ENCODE assay signal across 39 cellular contexts in genomic region chr16:17001471-17001870, GRCh38.
"Had no signal": no experiment of that assay in that cellular context is flagged by ENCODE, and none has a peak within 500 bp of the region (broad histone marks: within the 10 kb centered on the region; RNA-seq: fewer than 3 reads in every experiment).

No MANE protein-coding gene starts in this region.

- DNase-seq: activated effector memory CD4-positive, alpha-beta T cell treated with anti-CD3 and anti-CD28 coated beads, Interleukin-2, amount 50 U/mL, for 16 hours; activated effector memory CD4-positive, alpha-beta T cell treated with Interleukin-2 at 50 U/mL for 16 hours; activated gamma-delta T cell; activated gamma-delta T cell treated with Interleukin-2 at 50 U/mL for 16 hours; activated naive CD4-positive, alpha-beta T cell; activated naive CD4-positive, alpha-beta T cell treated with anti-CD3 and anti-CD28 coated beads for 36 hours; activated naive CD4-positive, alpha-beta T cell treated with anti-CD3 and anti-CD28 coated beads, Interleukin-2, amount 10 ng/mL, durations not matched to agents 7 days and 5 days; activated naive CD4-positive, alpha-beta T cell treated with anti-CD3 and anti-CD28 coated beads, Interleukin-2, amount 50 U/mL, for 16 hours; activated naive CD4-positive, alpha-beta T cell treated with Interleukin-2 at 50 U/mL for 16 hours; activated naive CD8-positive, alpha-beta T cell treated with anti-CD3 and anti-CD28 coated beads for 36 hours; activated naive CD8-positive, alpha-beta T cell treated with anti-CD3 and anti-CD28 coated beads, Interleukin-2, amount 10 ng/mL, durations not matched to agents 7 days and 5 days; activated naive CD8-positive, alpha-beta T cell treated with anti-CD3 and anti-CD28 coated beads, Interleukin-2, amount 50 U/mL, for 24 hours; activated T-cell treated with anti-CD3 and anti-CD28 coated beads for 4 hours; activated T-cell treated with anti-CD3 and anti-CD28 coated beads, Interleukin-2, amount 50 U/mL, for 1 hour; activated T-cell treated with anti-CD3 and anti-CD28 coated beads, Interleukin-2, amount 50 U/mL, for 24 hours; activated T-cell treated with anti-CD3 and anti-CD28 coated beads, Interleukin-2, amount 50 U/mL, for 4 hours; activated T-cell treated with anti-CD3 and anti-CD28 coated beads, Interleukin-2, amount 50 U/mL, for 48 hours; activated T-cell treated with anti-CD3 and anti-CD28 coated beads, Interleukin-2, amount 50 U/mL, for 72 hours; adrenal gland; amniotic stem cell; amygdala; anterior cingulate cortex; aorta; body of pancreas; brain microvascular endothelial cell; caudate nucleus; central memory CD4-positive, alpha-beta T cell; cerebellar nuclear complex had no signal

- H3K9me3 Mint-ChIP-seq: activated naive CD4-positive, alpha-beta T cell treated with anti-CD3 and anti-CD28 coated beads, Interleukin-2, amount 10 ng/mL, durations not matched to agents 7 days and 5 days; activated T-cell treated with anti-CD3 and anti-CD28 coated beads, Interleukin-2, amount 50 U/mL, for 4 hours; activated T-cell treated with anti-CD3 and anti-CD28 coated beads, Interleukin-2, amount 50 U/mL, for 72 hours; activated T-helper 17 cell treated with anti-CD3 and anti-CD28 coated beads, Interleukin-2, amount 50 U/mL, for 72 hours; activated T-helper 2 cell treated with anti-CD3 and anti-CD28 coated beads, Interferon-gamma antibody, Interleukin-2, Interleukin-4, amounts not matched to agents 10 μg/mL and 5 μg/mL and 100 μg/mL, durations not matched to agents 14 hours and 24 hours and 36 hours; central memory CD8-positive, alpha-beta T cell had no signal

- H3K27ac ChIP-seq: adrenal gland, ascending aorta, body of pancreas, brain microvascular endothelial cell, breast epithelium, cardiac muscle cell had no signal

- H3K36me3 Mint-ChIP-seq: activated naive CD4-positive, alpha-beta T cell treated with anti-CD3 and anti-CD28 coated beads, Interleukin-2, amount 10 ng/mL, durations not matched to agents 7 days and 5 days; activated naive CD8-positive, alpha-beta T cell; brain had no signal

- H3K27me3 Mint-ChIP-seq: activated naive CD4-positive, alpha-beta T cell treated with anti-CD3 and anti-CD28 coated beads, Interleukin-2, amount 10 ng/mL, durations not matched to agents 7 days and 5 days; activated naive CD8-positive, alpha-beta T cell; activated T-cell treated with anti-CD3 and anti-CD28 coated beads, Interleukin-2, amount 50 U/mL, for 24 hours; activated T-helper 17 cell treated with anti-CD3 and anti-CD28 coated beads, Interleukin-2, amount 50 U/mL, for 72 hours had no signal

- H3K4me3 ChIP-seq: adrenal gland, ascending aorta, body of pancreas, breast epithelium, cardiac muscle cell had no signal

- H3K4me3 Mint-ChIP-seq: activated naive CD4-positive, alpha-beta T cell treated with anti-CD3 and anti-CD28 coated beads for 36 hours; activated naive CD4-positive, alpha-beta T cell treated with anti-CD3 and anti-CD28 coated beads, Interleukin-2, amount 10 ng/mL, durations not matched to agents 7 days and 5 days; activated naive CD4-positive, alpha-beta T cell treated with anti-CD3 and anti-CD28 coated beads, Interleukin-2, amount 50 U/mL, for 24 hours; activated naive CD8-positive, alpha-beta T cell; activated naive CD8-positive, alpha-beta T cell treated with anti-CD3 and anti-CD28 coated beads for 36 hours; activated naive CD8-positive, alpha-beta T cell treated with anti-CD3 and anti-CD28 coated beads, Interleukin-2, amount 10 ng/mL, durations not matched to agents 7 days and 5 days; activated naive CD8-positive, alpha-beta T cell treated with anti-CD3 and anti-CD28 coated beads, Interleukin-2, amount 50 U/mL, for 24 hours; activated T-cell treated with anti-CD3 and anti-CD28 coated beads, Interleukin-2, amount 50 U/mL, for 24 hours; activated T-cell treated with anti-CD3 and anti-CD28 coated beads, Interleukin-2, amount 50 U/mL, for 4 hours; activated T-cell treated with anti-CD3 and anti-CD28 coated beads, Interleukin-2, amount 50 U/mL, for 72 hours; activated T-helper 1 cell treated with anti-CD3 and anti-CD28 coated beads, Interleukin-12 subunit alpha, Interleukin-12 subunit beta, Interleukin-2, Interleukin-4 antibody, amounts not matched to agents 30 ng/mL and 10 ng/mL and 1 ng/mL, durations not matched to agents 14 hours and 24 hours and 36 hours; activated T-helper 17 cell treated with anti-CD3 and anti-CD28 coated beads, Interleukin-2, amount 50 U/mL, for 72 hours; brain; central memory CD8-positive, alpha-beta T cell had no signal

- ATAC-seq: activated naive CD4-positive, alpha-beta T cell treated with anti-CD3 and anti-CD28 coated beads, Interleukin-2, amount 50 U/mL, for 72 hours; activated naive CD8-positive, alpha-beta T cell treated with anti-CD3 and anti-CD28 coated beads, Interleukin-2, amount 50 U/mL, for 24 hours; activated T-cell treated with anti-CD3 and anti-CD28 coated beads, Interleukin-2, amount 50 U/mL, for 4 hours; activated T-cell treated with anti-CD3 and anti-CD28 coated beads, Interleukin-2, amount 50 U/mL, for 72 hours; activated T-helper 17 cell treated with anti-CD3 and anti-CD28 coated beads, Interleukin-2, amount 50 U/mL, for 72 hours; body of pancreas had no signal

- H3K4me1 Mint-ChIP-seq: activated naive CD4-positive, alpha-beta T cell treated with anti-CD3 and anti-CD28 coated beads, Interleukin-2, amount 10 ng/mL, durations not matched to agents 7 days and 5 days; activated naive CD4-positive, alpha-beta T cell treated with anti-CD3 and anti-CD28 coated beads, Interleukin-2, amount 50 U/mL, for 24 hours; activated naive CD8-positive, alpha-beta T cell treated with anti-CD3 and anti-CD28 coated beads, Interleukin-2, amount 10 ng/mL, durations not matched to agents 7 days and 5 days; activated naive CD8-positive, alpha-beta T cell treated with anti-CD3 and anti-CD28 coated beads, Interleukin-2, amount 50 U/mL, for 24 hours; activated T-helper 17 cell treated with anti-CD3 and anti-CD28 coated beads, Interleukin-2, amount 50 U/mL, for 72 hours; central memory CD8-positive, alpha-beta T cell had no signal

- H3K27ac Mint-ChIP-seq: activated naive CD4-positive, alpha-beta T cell treated with anti-CD3 and anti-CD28 coated beads for 36 hours; activated naive CD4-positive, alpha-beta T cell treated with anti-CD3 and anti-CD28 coated beads, Interleukin-2, amount 10 ng/mL, durations not matched to agents 7 days and 5 days; activated naive CD4-positive, alpha-beta T cell treated with anti-CD3 and anti-CD28 coated beads, Interleukin-2, amount 50 U/mL, for 24 hours; activated naive CD4-positive, alpha-beta T cell treated with anti-CD3 and anti-CD28 coated beads, Interleukin-2, amount 50 U/mL, for 72 hours; activated naive CD8-positive, alpha-beta T cell; activated naive CD8-positive, alpha-beta T cell treated with anti-CD3 and anti-CD28 coated beads for 36 hours; activated naive CD8-positive, alpha-beta T cell treated with anti-CD3 and anti-CD28 coated beads, Interleukin-2, amount 10 ng/mL, durations not matched to agents 7 days and 5 days; activated naive CD8-positive, alpha-beta T cell treated with anti-CD3 and anti-CD28 coated beads, Interleukin-2, amount 50 U/mL, for 24 hours; activated T-cell treated with anti-CD3 and anti-CD28 coated beads, Interleukin-2, amount 50 U/mL, for 24 hours; activated T-cell treated with anti-CD3 and anti-CD28 coated beads, Interleukin-2, amount 50 U/mL, for 72 hours; activated T-helper 1 cell treated with anti-CD3 and anti-CD28 coated beads, Interleukin-12 subunit alpha, Interleukin-12 subunit beta, Interleukin-2, Interleukin-4 antibody, amounts not matched to agents 30 ng/mL and 10 ng/mL and 1 ng/mL, durations not matched to agents 14 hours and 24 hours and 36 hours; activated T-helper 17 cell treated with anti-CD3 and anti-CD28 coated beads, Interleukin-2, amount 50 U/mL, for 72 hours; activated T-helper 2 cell treated with anti-CD3 and anti-CD28 coated beads, Interferon-gamma antibody, Interleukin-2, Interleukin-4, amounts not matched to agents 10 μg/mL and 5 μg/mL and 100 μg/mL, durations not matched to agents 14 hours and 24 hours and 36 hours; brain had no signal

- H3K27me3 ChIP-seq: adrenal gland, ascending aorta, body of pancreas, brain microvascular endothelial cell, breast epithelium, cardiac muscle cell had no signal

- H3K9me3 ChIP-seq: adrenal gland, ascending aorta, breast epithelium had no signal

- H3K4me1 ChIP-seq: adrenal gland, ascending aorta, body of pancreas, breast epithelium had no signal

- H3K36me3 ChIP-seq: adrenal gland, ascending aorta, brain microvascular endothelial cell, breast epithelium, cardiac muscle cell had no signal
